Comparison of ENCODE assay signal across 8 cellular contexts in genomic region chr4:74364649-74365491, GRCh38. TPM values are rescaled to one million over a fixed set of nuclear protein-coding genes. Genes with fewer than 3 reads are reported as not detected.
DNase-seq lines count a peak whose midpoint lies in the region; ATAC-seq, FAIRE-seq and TF ChIP-seq lines count a peak whose summit lies in the region.

Gene EREG, plus strand, starts transcription at chr4:74365145. Its CDS starts 164 bp downstream, at chr4:74365309.

- TF ChIP-seq CTCF in GM06990 (IDR thresholded peaks at IDR 0.05; ENCODE audit: insufficient read depth, low read length, poor library complexity, severe bottlenecking) (no peak), lung (IDR thresholded peaks at IDR 0.05; ENCODE audit: control extremely low read depth, extremely low read depth) (no peak), suprapubic skin (IDR thresholded peaks at IDR 0.05) (no peak)

- TF ChIP-seq EP300 in suprapubic skin (IDR thresholded peaks at IDR 0.05), result no peak

- H3K36me3 ChIP-seq in GM06990 (ENCODE audit: control insufficient read depth, insufficient read depth, low read length) (no peaks in the 10 kb centered on the region), HAP-1 (replicated peaks) (no peaks in the 10 kb centered on the region), duodenal mucosa (ENCODE audit: control insufficient read depth in 1 of 2, insufficient read depth in 2 of 2, low read length in 2 of 2) (no peaks in the 10 kb centered on the region), lung (ENCODE audit: control insufficient read depth in 2 of 2, insufficient read depth in 2 of 2, low read length in 2 of 2) (no peaks in the 10 kb centered on the region), suprapubic skin (no peaks in the 10 kb centered on the region)

- no peak for FAIRE-seq in GM19239 (lab: Jason Lieb, UNC)

- H3K4me1 ChIP-seq in HAP-1 (no peaks in the 10 kb centered on the region), duodenal mucosa (ENCODE audit: control insufficient read depth in 1 of 2, insufficient read depth in 2 of 2, low read length in 2 of 2) (peaks cover 10 to 14% of the 10 kb centered on the region in 2 donors), lung (ENCODE audit: control insufficient read depth in 2 of 2, insufficient read depth in 2 of 2, low read length in 2 of 2) (peaks cover 0 to 3% of the 10 kb centered on the region in 2 donors), suprapubic skin (peaks cover 13% of the 10 kb centered on the region)

- H3K4me3 ChIP-seq in GM06990 (replicated peaks; ENCODE audit: low read depth, low read length), result peak within 1 kb of the TSS; percentile 12; the same call in 1 of the 2 replicates
- peak within 1 kb of the TSS; percentile 7; the same call in 1 of the 2 replicates for H3K4me3 ChIP-seq in HAP-1
- peak within 1 kb of the TSS; percentile 58 to 71 for H3K4me3 ChIP-seq in duodenal mucosa (ENCODE audit: low read depth in 1 of 2, low read length in 2 of 2)
- peak within 1 kb of the TSS; percentile 28 for H3K4me3 ChIP-seq in lung
- peak within 1 kb of the TSS; percentile 49 for H3K4me3 ChIP-seq in suprapubic skin

- TF ChIP-seq POLR2A in suprapubic skin (IDR thresholded peaks at IDR 0.05), result no peak

- H3K27me3 ChIP-seq in GM06990 (replicated peaks; ENCODE audit: control insufficient read depth, insufficient read depth, low read length), result no peaks in the 10 kb centered on the region; the same call in 1 of the 2 replicates
- peaks cover 25% of the 10 kb centered on the region for H3K27me3 ChIP-seq in HAP-1 (ENCODE audit: low read depth)
- peaks cover 4 to 8% of the 10 kb centered on the region in 2 donors for H3K27me3 ChIP-seq in duodenal mucosa (ENCODE audit: control insufficient read depth in 1 of 2, insufficient read depth in 2 of 2, low read length in 2 of 2)
- H3K27me3 ChIP-seq in lung (ENCODE audit: control insufficient read depth, insufficient read depth), result no peaks in the 10 kb centered on the region
- H3K27me3 ChIP-seq in suprapubic skin, result peaks cover 21% of the 10 kb centered on the region

- peak; percentile 7 for DNase-seq in GM06990 (ENCODE audit: extremely low read depth, insufficient read length)
- peak; percentile 12 to 36 for DNase-seq in HAP-1 (ENCODE audit: low spot score in 2 of 2)
- peak; percentile 14 for DNase-seq in NCI-H748 treated with DMSO at 0.1 percent for 48 hours (lab: John Stamatoyannopoulos, UW)
- DNase-seq in lung (ENCODE audit: low spot score), result no peak
- DNase-seq in suprapubic skin (ENCODE audit: low spot score in 2 of 2), result no peak
- DNase-seq in GM19239 (ENCODE audit: insufficient read length, low spot score), result no peak
- no peak for DNase-seq in NCI-H1930 (lab: John Stamatoyannopoulos, UW)

- ATAC-seq in lung (ENCODE audit: insufficient read depth, low FRiP score), result peak; percentile 49

- in situ Hi-C loops in HAP-1 (cut with MboI; ENCODE audit: low sequenced_read_pairs), result no loop called here

- H3K9me3 ChIP-seq in HAP-1, result no peaks in the 10 kb centered on the region
- H3K9me3 ChIP-seq in duodenal mucosa (ENCODE audit: control insufficient read depth in 1 of 2, low read length in 2 of 2), result no peaks in the 10 kb centered on the region
- H3K9me3 ChIP-seq in lung (ENCODE audit: control insufficient read depth in 2 of 2, insufficient read depth in 1 of 2, low read length in 1 of 2), result no peaks in the 10 kb centered on the region
- no peaks in the 10 kb centered on the region for H3K9me3 ChIP-seq in suprapubic skin

- peak within 1 kb of the TSS in 1 of 2 donors; percentile 6 for H3K9ac ChIP-seq in duodenal mucosa (ENCODE audit: low read depth in 1 of 2, low read length in 2 of 2)

- whole genome bisulfite sequencing in lung, 2 donors, result 3 to 7% methylated on average over 40 of the region's 40 CpGs
- WGBS in suprapubic skin, result 11% methylated on average over 29 of the region's 40 CpGs

- H3K27ac ChIP-seq in duodenal mucosa (ENCODE audit: low read depth, low read length) (no peak within 1 kb of the TSS), lung (ENCODE audit: low read depth in 1 of 2, low read length in 1 of 2) (peak within 1 kb of the TSS in 1 of 2 donors; percentile 64), suprapubic skin (no peak within 1 kb of the TSS)

RNA-seq across cellular contexts. Expression of gene EREG, which starts in this region (rescaled TPM):
- under 1 TPM; 0.31 to 0.37 TPM for total RNA-seq in lung
- polyA plus RNA-seq in lung, result 1 to 10 TPM in 1 of 2 donors, under 1 TPM in 1; 0.14 to 4.0 TPM
- total RNA-seq in suprapubic skin, result 10 to 100 TPM in 2 of 4 donors, 1 to 10 TPM in 2; 9.4 to 63.8 (median 31.6) TPM

Comparison
In these comparisons a context has a peak if more than half of its experiments do, and no peak if none do; other contexts are left out.
1. RNA of gene EREG (total RNA-seq): 9.4 to 63.8 TPM in suprapubic skin; 0.31 to 0.37 TPM in lung; every median in the first group is over 4 times any median in the second.
2. DNase-seq: peak in GM06990 (single experiment), HAP-1 (2 of 2) and NCI-H748 treated with DMSO at 0.1 percent for 48 hours (single experiment); none in lung (single experiment), suprapubic skin (0 of 2), GM19239 (single experiment) and NCI-H1930 (0 of 2).
3. H3K4me3 ChIP-seq: peak in every context shown above with its lines; median percentile 64 in duodenal mucosa; 49 in suprapubic skin; 28 in lung; 12 in GM06990; 7 in HAP-1.